In the genomic region with DNA sequence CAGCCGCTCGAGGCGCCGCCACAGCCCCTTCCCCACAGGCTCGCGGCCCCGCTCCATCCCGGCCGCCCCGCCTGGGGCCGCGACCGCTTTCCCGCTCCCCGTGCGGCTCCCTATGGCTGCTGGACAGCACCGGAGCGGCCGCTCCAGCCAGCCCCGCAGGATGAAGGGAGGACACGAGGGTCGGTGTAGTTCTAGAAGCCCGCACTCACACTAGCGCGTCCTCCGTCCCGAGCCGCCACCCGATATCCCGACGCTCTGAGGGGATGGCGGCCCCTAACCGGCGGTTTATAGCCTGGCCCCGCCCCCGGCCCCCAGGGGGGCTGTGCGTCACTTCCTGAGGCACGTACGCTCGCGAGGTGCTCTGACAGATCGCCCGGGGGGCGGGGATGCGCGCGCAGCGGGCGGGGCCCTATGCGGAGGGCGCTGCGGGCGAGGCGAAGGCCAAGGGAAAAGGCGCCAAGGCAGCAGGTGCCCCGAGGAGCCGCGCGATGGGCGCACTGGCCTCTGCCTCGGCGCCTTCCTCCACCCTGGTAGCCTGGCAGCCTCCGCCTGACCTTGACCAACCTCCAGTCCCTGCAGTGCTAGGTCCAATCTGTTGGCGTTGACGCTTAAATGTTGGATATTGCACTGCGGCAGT, we compare ENCODE assay signal across 8 cellular contexts. TPM values are rescaled to one million over a fixed set of nuclear protein-coding genes. Genes with fewer than 3 reads are reported as not detected.
DNase-seq lines count a peak whose midpoint lies in the region; TF ChIP-seq lines count a peak whose summit lies in the region.

A gene (minus strand): TSS at position 257 of the 637 bp plus-strand sequence. CDS start 4,991 bp downstream, outside the sequence.

- peak within 1 kb of the TSS; percentile 77 for H3K4me2 ChIP-seq in neuronal stem cell (ENCODE audit: insufficient read depth, low read length, poor library complexity, severe bottlenecking)

- WGBS in neuronal stem cell (ENCODE audit: extremely low coverage in 2 of 2, insufficient read length in 2 of 2, insufficient replicate concordance in 1 of 2), 2 donors = no CpG with 5 or more reads among the region's 66 CpGs

- H3K4me3 ChIP-seq in HFF-Myc (replicated peaks; ENCODE audit: low read depth, low read length) = peak within 1 kb of the TSS; percentile 69
- H3K4me3 ChIP-seq in neuronal stem cell (ENCODE audit: low read length in 2 of 2) = peak within 1 kb of the TSS; percentile 84 to 89
- peak within 1 kb of the TSS; percentile 90 to 98 (median 93) for H3K4me3 ChIP-seq in subcutaneous abdominal adipose tissue (ENCODE audit: low read depth in 1 of 5, low read length in 5 of 5)

- peak within 1 kb of the TSS; percentile 30 for H4K8ac ChIP-seq in neuronal stem cell (ENCODE audit: low read depth, low read length)

- peaks cover 3 to 4% of the 10 kb centered on the region in 2 donors for H3K4me1 ChIP-seq in neuronal stem cell (ENCODE audit: control insufficient read depth in 2 of 2, insufficient read depth in 1 of 2, low read depth in 1 of 2, low read length in 2 of 2)
- peaks cover 3 to 27% (median 17%) of the 10 kb centered on the region in 5 donors for H3K4me1 ChIP-seq in subcutaneous abdominal adipose tissue (ENCODE audit: control insufficient read depth in 5 of 5, insufficient read depth in 5 of 5, low read length in 5 of 5)

- no peaks in the 10 kb centered on the region for H3K79me1 ChIP-seq in neuronal stem cell (ENCODE audit: low read depth, low read length)

- H3K27me3 ChIP-seq in neuronal stem cell (ENCODE audit: control insufficient read depth in 3 of 3, insufficient read depth in 3 of 3, low read depth in 1 of 3, low read length in 3 of 3) (no peaks in the 10 kb centered on the region), subcutaneous abdominal adipose tissue (ENCODE audit: control insufficient read depth in 5 of 5, insufficient read depth in 4 of 5, low read length in 5 of 5) (no peaks in the 10 kb centered on the region)

- in situ Hi-C loops in SK-MEL-5 (cut with HindIII; ENCODE audit: low pct_unique_long_range_greater_than_20kb, low sequenced_read_pairs) = no loop called here

- no peak within 1 kb of the TSS for H2BK12ac ChIP-seq in neuronal stem cell (ENCODE audit: low read length)

- H3K18ac ChIP-seq in neuronal stem cell (ENCODE audit: low read length) = peak within 1 kb of the TSS; percentile 99

- no peak within 1 kb of the TSS for H2BK5ac ChIP-seq in neuronal stem cell (ENCODE audit: low read length)

- peak within 1 kb of the TSS; percentile 90 for H3K14ac ChIP-seq in neuronal stem cell (ENCODE audit: low read length)

- peak within 1 kb of the TSS; percentile 99 for H3K23ac ChIP-seq in neuronal stem cell (ENCODE audit: low read depth, low read length, poor library complexity)

- peak within 1 kb of the TSS; percentile 84 for H2AFZ ChIP-seq in neuronal stem cell (ENCODE audit: low read length)

- H2BK120ac ChIP-seq in neuronal stem cell (ENCODE audit: low read depth, low read length) = peak within 1 kb of the TSS; percentile 99

- peak within 1 kb of the TSS; percentile 72 for H4K91ac ChIP-seq in neuronal stem cell (ENCODE audit: low read depth, low read length, poor library complexity)

- H3K27ac ChIP-seq in neuronal stem cell (replicated peaks; ENCODE audit: low read length) = peak within 1 kb of the TSS; percentile 86
- H3K27ac ChIP-seq in subcutaneous abdominal adipose tissue (ENCODE audit: low read depth, low read length) = peak within 1 kb of the TSS; percentile 89

- H3K9ac ChIP-seq in neuronal stem cell (ENCODE audit: low read depth, low read length, poor library complexity) (peak within 1 kb of the TSS; percentile 97), subcutaneous abdominal adipose tissue (ENCODE audit: low read length in 5 of 5) (peak within 1 kb of the TSS; percentile 77 to 93 (median 82))

- H3K36me3 ChIP-seq in neuronal stem cell (replicated peaks in 1 of 2; ENCODE audit: control insufficient read depth in 2 of 2, insufficient read depth in 2 of 2, low read length in 2 of 2) (peaks cover 0 to under 1% of the 10 kb centered on the region in 2 donors), subcutaneous abdominal adipose tissue (ENCODE audit: control insufficient read depth in 5 of 5, insufficient read depth in 5 of 5, low read length in 5 of 5) (no peaks in the 10 kb centered on the region)

- peak within 1 kb of the TSS; percentile 76 for H3K4ac ChIP-seq in neuronal stem cell (ENCODE audit: low read length)

- no peak within 1 kb of the TSS for H2AK5ac ChIP-seq in neuronal stem cell (ENCODE audit: low read depth, low read length)

- TF ChIP-seq CTCF in HFF-Myc (IDR thresholded peaks at IDR 0.05; ENCODE audit: low read depth, low read length, missing control alignments) = no peak

- no peaks in the 10 kb centered on the region for H3K9me3 ChIP-seq in neuronal stem cell (replicated peaks in 1 of 2; ENCODE audit: control insufficient read depth in 2 of 2, insufficient read depth in 1 of 2, low read depth in 1 of 2, low read length in 2 of 2)
- no peaks in the 10 kb centered on the region for H3K9me3 ChIP-seq in subcutaneous abdominal adipose tissue (ENCODE audit: control insufficient read depth in 5 of 5, low read length in 5 of 5)

- peak; percentile 76 for DNase-seq in GM04504 (ENCODE audit: low read depth)
- DNase-seq in HFF-Myc (ENCODE audit: extremely low read depth, low read depth) = peak; percentile 71
- DNase-seq in NAMALWA (ENCODE audit: low spot score) = peak; percentile 97
- peak; percentile 93 for DNase-seq in SK-MEL-5 (ENCODE audit: low read depth, low spot score)
- DNase-seq in activated naive CD4-positive, alpha-beta T cell treated with Interleukin-2 at 50 U/mL for 16 hours = peak; percentile 97
- peak; percentile 79 for DNase-seq in foreskin melanocyte
- DNase-seq in neuronal stem cell (ENCODE audit: low spot score) = peak; percentile 96

- peak within 1 kb of the TSS; percentile 67 for H2BK15ac ChIP-seq in neuronal stem cell (ENCODE audit: low read length)

RNA-seq across cellular contexts. Expression of the gene that starts here (rescaled TPM):
- 320 and 331 TPM in 2 replicates for total RNA-seq in SK-MEL-5 (2014; rRNA removed; shearing (Covaris generic))
- 135 and 178 TPM in 2 replicates for polyA plus RNA-seq in SK-MEL-5 (2015; cell fraction: cytosol; rRNA removed)
- polyA plus RNA-seq in SK-MEL-5 (2015; cell fraction: nucleus; rRNA removed) = 139 and 144 TPM in 2 replicates
- polyA plus RNA-seq in neuronal stem cell (2013, experiment 1 of 2) = 33.8 TPM
- polyA plus RNA-seq in neuronal stem cell (2013, experiment 2 of 2) = 33.9 TPM

Comparison
In these comparisons a context has a peak if more than half of its experiments do, and no peak if none do; other contexts are left out.
1. Peak in every context shown above with its lines: DNase-seq, H3K4me3 ChIP-seq and H3K27ac ChIP-seq.